In the genomic region with DNA sequence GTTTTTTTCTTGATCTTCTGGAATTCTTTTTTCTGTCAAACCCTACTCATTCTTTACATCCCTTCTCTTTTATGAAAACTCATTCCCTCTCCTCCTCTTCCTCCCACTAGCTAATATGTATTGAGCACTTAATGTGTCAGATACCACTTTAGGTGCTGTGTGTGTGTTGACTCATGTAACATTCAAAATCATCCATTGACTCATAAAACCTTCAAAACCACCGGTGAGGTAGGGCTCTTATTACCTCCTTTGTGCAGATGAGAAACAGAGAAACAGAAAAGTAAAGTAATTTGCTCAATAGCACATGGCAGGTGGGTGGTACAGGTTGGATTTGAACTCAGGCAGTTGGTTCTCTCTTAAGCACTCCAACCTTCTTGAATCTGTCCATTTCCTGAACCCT, we compare ENCODE assay signal across 10 cellular contexts.
A peak's percentile ranks its signal among the peaks of the same experiment; 100 is the strongest.
DNase-seq lines count a peak whose midpoint lies in the region; ATAC-seq and TF ChIP-seq lines count a peak whose summit lies in the region.
"Had no signal": no experiment of that assay in that cellular context is flagged by ENCODE, and none has a peak within 500 bp of the region (broad histone marks: within the 10 kb centered on the region; RNA-seq: fewer than 3 reads in every experiment).

No MANE protein-coding gene starts in this region.

- peak; percentile 70 to 71 for ATAC-seq in activated CD4-positive, CD25-positive, alpha-beta regulatory T cell treated with anti-CD3 and anti-CD28 coated beads, Interleukin-2, amount 50 U/mL, for 24 hours
- ATAC-seq in HG02884 (IDR thresholded peaks at IDR 0.05; ENCODE audit: unreplicated experiment), result no peak
- no peak for ATAC-seq in HG02798 (IDR thresholded peaks at IDR 0.05; ENCODE audit: poor library complexity, unreplicated experiment)

- peak overlapping the region; percentile 12 for H3K4me3 Mint-ChIP-seq in activated T-helper 1 cell treated with anti-CD3 and anti-CD28 coated beads, Interleukin-12 subunit alpha, Interleukin-12 subunit beta, Interleukin-2, Interleukin-4 antibody, amounts not matched to agents 30 ng/mL and 10 ng/mL and 1 ng/mL, durations not matched to agents 14 hours and 24 hours and 36 hours
- no peak overlapping the region for H3K4me3 Mint-ChIP-seq in nephron

- peaks cover 48% of the 10 kb centered on the region for H3K36me3 Mint-ChIP-seq in activated T-helper 1 cell treated with anti-CD3 and anti-CD28 coated beads, Interleukin-12 subunit alpha, Interleukin-12 subunit beta, Interleukin-2, Interleukin-4 antibody, amounts not matched to agents 30 ng/mL and 10 ng/mL and 1 ng/mL, durations not matched to agents 14 hours and 24 hours and 36 hours (ENCODE audit: low read depth)
- no peaks in the 10 kb centered on the region for H3K36me3 Mint-ChIP-seq in nephron (ENCODE audit: low read depth)

- no peaks in the 10 kb centered on the region for H3K27me3 Mint-ChIP-seq in activated T-helper 1 cell treated with anti-CD3 and anti-CD28 coated beads, Interleukin-12 subunit alpha, Interleukin-12 subunit beta, Interleukin-2, Interleukin-4 antibody, amounts not matched to agents 30 ng/mL and 10 ng/mL and 1 ng/mL, durations not matched to agents 14 hours and 24 hours and 36 hours (ENCODE audit: insufficient read depth)
- H3K27me3 Mint-ChIP-seq in nephron (ENCODE audit: low read depth), result no peaks in the 10 kb centered on the region

- peaks cover 8% of the 10 kb centered on the region for H3K9me3 Mint-ChIP-seq in activated T-helper 1 cell treated with anti-CD3 and anti-CD28 coated beads, Interleukin-12 subunit alpha, Interleukin-12 subunit beta, Interleukin-2, Interleukin-4 antibody, amounts not matched to agents 30 ng/mL and 10 ng/mL and 1 ng/mL, durations not matched to agents 14 hours and 24 hours and 36 hours
- peaks cover 8% of the 10 kb centered on the region for H3K9me3 Mint-ChIP-seq in nephron

- no peak for TF ChIP-seq CTCF in nephron (IDR thresholded peaks at IDR 0.05; ENCODE audit: unreplicated experiment in 3 of 3)

- peaks cover 85% of the 10 kb centered on the region for H3K4me1 Mint-ChIP-seq in activated T-helper 1 cell treated with anti-CD3 and anti-CD28 coated beads, Interleukin-12 subunit alpha, Interleukin-12 subunit beta, Interleukin-2, Interleukin-4 antibody, amounts not matched to agents 30 ng/mL and 10 ng/mL and 1 ng/mL, durations not matched to agents 14 hours and 24 hours and 36 hours (ENCODE audit: low read depth)
- H3K4me1 Mint-ChIP-seq in nephron, result peaks cover 30% of the 10 kb centered on the region

- no peak for DNase-seq in activated CD4-positive, CD25-positive, alpha-beta regulatory T cell treated with anti-CD3 and anti-CD28 coated beads, Interleukin-2, amount 50 U/mL, for 72 hours
- DNase-seq in HCEC 1CT (peak; percentile 27), NCI-H2107 (lab: John Stamatoyannopoulos, UW) (no peak)
- DNase-seq in activated T-helper 1 cell treated with anti-CD3 and anti-CD28 coated beads, Interleukin-12 subunit alpha, Interleukin-12 subunit beta, Interleukin-2, Interleukin-4 antibody, amounts not matched to agents 30 ng/mL and 10 ng/mL and 1 ng/mL, durations not matched to agents 14 hours and 24 hours and 36 hours (ENCODE audit: low spot score), result no peak
- DNase-seq: activated CD4-positive, alpha-beta T cell treated with anti-CD3 and anti-CD28 coated beads, Interleukin-2, amount 50 U/mL, for 4 hours; NCI-H146 had no signal

- peak overlapping the region; percentile 86 for H3K27ac Mint-ChIP-seq in activated T-helper 1 cell treated with anti-CD3 and anti-CD28 coated beads, Interleukin-12 subunit alpha, Interleukin-12 subunit beta, Interleukin-2, Interleukin-4 antibody, amounts not matched to agents 30 ng/mL and 10 ng/mL and 1 ng/mL, durations not matched to agents 14 hours and 24 hours and 36 hours
- H3K27ac Mint-ChIP-seq in nephron, result peak overlapping the region; percentile 8 to 98 (median 14)

- intact Hi-C loops in activated T-helper 1 cell treated with anti-CD3 and anti-CD28 coated beads, Interleukin-12 subunit alpha, Interleukin-12 subunit beta, Interleukin-2, Interleukin-4 antibody, amounts not matched to agents 30 ng/mL and 10 ng/mL and 1 ng/mL, durations not matched to agents 14 hours and 24 hours and 36 hours (cut with micrococcal nuclease), result loop anchor here (1.0 to 5.0 kb wide), 5 partner anchors 14 to 531 kb away; a partner anchor contains a TSS

Comparison
In these comparisons a context has a peak if more than half of its experiments do, and no peak if none do; other contexts are left out.
1. ATAC-seq: peak in activated CD4-positive, CD25-positive, alpha-beta regulatory T cell treated with anti-CD3 and anti-CD28 coated beads, Interleukin-2, amount 50 U/mL, for 24 hours (2 of 2); none in HG02884 (single experiment) and HG02798 (single experiment).